Comparison of ENCODE assay signal across 31 cellular contexts in the genomic region with DNA sequence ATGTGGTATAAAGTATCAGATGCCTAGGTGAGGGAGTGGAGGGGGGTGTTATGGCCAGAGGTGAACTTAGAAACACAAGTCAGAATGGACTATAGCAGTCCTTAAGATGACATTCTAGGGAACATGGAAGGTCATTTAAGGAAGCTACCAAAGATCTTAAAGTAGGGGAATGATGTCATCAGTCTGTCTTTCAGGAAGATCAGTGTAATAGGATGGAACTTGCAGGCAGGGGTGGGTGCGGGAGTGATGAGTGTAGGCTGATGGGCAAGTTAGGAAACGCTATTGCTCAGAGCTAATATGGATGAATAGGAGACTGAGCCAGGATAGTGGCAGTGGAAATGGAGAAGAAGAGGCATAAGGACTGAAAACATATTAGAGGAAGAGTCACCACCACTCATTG. TPM values are rescaled to one million over a fixed set of nuclear protein-coding genes. Genes with fewer than 3 reads are reported as not detected.
"Had no signal": no experiment of that assay in that cellular context is flagged by ENCODE, and none has a peak within 500 bp of the region (broad histone marks: within the 10 kb centered on the region; RNA-seq: fewer than 3 reads in every experiment).

No MANE protein-coding gene starts in this region.

- H3K27me3 ChIP-seq: ascending aorta, cardiac muscle cell had no signal

- DNase-seq: activated CD4-positive, alpha-beta memory T cell treated with anti-CD3 and anti-CD28 coated beads, Interleukin-2, amount 10 ng/mL, durations not matched to agents 7 days and 5 days; activated CD4-positive, alpha-beta T cell treated with anti-CD3 and anti-CD28 coated beads for 36 hours; activated CD4-positive, alpha-beta T cell treated with anti-CD3 and anti-CD28 coated beads, Interleukin-2, amount 50 U/mL, for 1 hour; activated naive CD4-positive, alpha-beta T cell; activated naive CD8-positive, alpha-beta T cell treated with anti-CD3 and anti-CD28 coated beads, Interleukin-2, amount 50 U/mL, for 24 hours; activated T-cell treated with anti-CD3 and anti-CD28 coated beads for 4 hours; activated T-cell treated with anti-CD3 and anti-CD28 coated beads, Interleukin-2, amount 50 U/mL, for 48 hours; amniotic stem cell; Karpas-422; MM.1S; NCI-H1105; NCI-H1436; NCI-H1694 treated with DMSO at 0.1 percent for 48 hours; NCI-H2029 treated with DMSO at 0.1 percent for 48 hours; NCI-H345; NCI-H510A; NCI-H526 treated with DMSO at 0.1 percent for 48 hours; NCI-H82; RPMI8226; T-cell; WERI-Rb-1 had no signal

- H3K27ac ChIP-seq: ascending aorta, cardiac muscle cell, SK-N-MC, WERI-Rb-1 had no signal

- H3K9me3 ChIP-seq: ascending aorta had no signal

- H3K4me3 ChIP-seq: ascending aorta, cardiac muscle cell, SK-N-MC had no signal

- H3K4me1 ChIP-seq: ascending aorta had no signal

- ATAC-seq: activated CD4-positive, alpha-beta T cell treated with anti-CD3 and anti-CD28 coated beads for 36 hours; activated naive CD4-positive, alpha-beta T cell treated with anti-CD3 and anti-CD28 coated beads, Interleukin-2, amount 50 U/mL, for 72 hours; activated naive CD8-positive, alpha-beta T cell treated with anti-CD3 and anti-CD28 coated beads, Interleukin-2, amount 50 U/mL, for 24 hours; activated T-helper 17 cell treated with anti-CD3 and anti-CD28 coated beads, Interleukin-2, amount 50 U/mL, for 72 hours; Panc1; Right ventricle myocardium inferior; T-cell had no signal

- H3K36me3 ChIP-seq: ascending aorta, cardiac muscle cell, WERI-Rb-1 had no signal

RNA-seq across cellular contexts. Expression of gene CWH43, which starts 27.5 kb away (rescaled TPM):
- total RNA-seq: activated CD4-positive, alpha-beta memory T cell treated with anti-CD3 and anti-CD28 coated beads, Interleukin-2, amount 10 ng/mL, durations not matched to agents 7 days and 5 days; activated CD4-positive, alpha-beta T cell treated with anti-CD3 and anti-CD28 coated beads for 36 hours; activated CD8-positive, alpha-beta memory T cell treated with anti-CD3 and anti-CD28 coated beads for 36 hours; activated naive CD4-positive, alpha-beta T cell treated with anti-CD3 and anti-CD28 coated beads, Interleukin-2, amount 50 U/mL, for 72 hours; activated T-helper 17 cell treated with anti-CD3 and anti-CD28 coated beads, Interleukin-2, amount 50 U/mL, for 72 hours; ascending aorta; cardiac muscle cell; OCI-LY7; Right ventricle myocardium inferior; T-cell; T-helper 2 cell treated with Interferon-gamma antibody and Interleukin-4, amounts not matched to agents 100 ng/mL and 5 ng/mL, for 36 hours had no signal
- polyA plus RNA-seq: cardiac muscle cell had no signal
